In the genomic region with DNA sequence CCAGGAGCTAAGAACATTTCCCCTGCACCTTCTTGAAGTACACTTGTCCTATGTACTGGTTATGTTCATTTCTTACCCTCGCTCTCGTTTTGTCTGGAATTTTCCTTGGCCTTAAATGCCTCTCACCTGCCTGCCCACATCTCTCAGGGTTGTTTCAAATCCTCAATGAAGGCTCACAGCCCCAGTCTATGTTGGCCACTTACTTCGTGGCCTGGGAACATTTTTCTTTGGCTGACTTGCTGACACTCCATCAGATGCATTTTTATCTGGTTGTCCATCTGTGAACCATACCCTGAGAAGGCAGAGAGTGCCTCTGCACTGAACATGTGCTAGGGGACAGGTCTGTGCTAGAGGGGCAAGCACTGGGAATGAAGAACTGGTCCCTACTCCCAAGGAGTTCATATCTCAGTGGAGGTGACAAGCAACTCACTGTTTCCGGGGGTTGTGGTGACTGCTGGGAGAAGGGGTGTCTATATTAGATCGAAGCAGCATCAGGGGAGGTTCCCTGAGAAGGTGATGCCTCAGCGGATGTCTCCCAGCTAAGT, we compare ENCODE assay signal across 19 cellular contexts.
"Had no signal": no experiment of that assay in that cellular context is flagged by ENCODE, and none has a peak within 500 bp of the region (broad histone marks: within the 10 kb centered on the region; RNA-seq: fewer than 3 reads in every experiment).

No MANE protein-coding gene starts in this region.

- H3K27ac Mint-ChIP-seq: activated CD4-positive, alpha-beta T cell treated with anti-CD3 and anti-CD28 coated beads for 36 hours; activated naive CD4-positive, alpha-beta T cell treated with anti-CD3 and anti-CD28 coated beads for 36 hours; stimulated activated naive CD8-positive, alpha-beta T cell treated with anti-CD3 and anti-CD28 coated beads, Interleukin-15, amount 100 ng/mL, for 72 hours; WTC11 had no signal

- H3K9me3 ChIP-seq: ascending aorta, colonic mucosa, suprapubic skin, transverse colon had no signal

- H3K4me3 Mint-ChIP-seq: activated CD4-positive, alpha-beta T cell treated with anti-CD3 and anti-CD28 coated beads for 36 hours; activated naive CD4-positive, alpha-beta T cell treated with anti-CD3 and anti-CD28 coated beads for 36 hours; activated T-cell treated with anti-CD3 and anti-CD28 coated beads, Interleukin-2, amount 50 U/mL, for 4 hours; central memory CD8-positive, alpha-beta T cell; stimulated activated naive CD8-positive, alpha-beta T cell treated with anti-CD3 and anti-CD28 coated beads, Interleukin-15, amount 100 ng/mL, for 72 hours; WTC11 had no signal

- ATAC-seq: activated CD4-positive, alpha-beta T cell treated with anti-CD3 and anti-CD28 coated beads for 36 hours; activated T-cell treated with anti-CD3 and anti-CD28 coated beads, Interleukin-2, amount 50 U/mL, for 4 hours; sciatic nerve; stimulated activated naive CD8-positive, alpha-beta T cell treated with anti-CD3 and anti-CD28 coated beads, Interleukin-15, amount 100 ng/mL, for 72 hours; WTC11 had no signal

- H3K4me3 ChIP-seq: ascending aorta, colonic mucosa, lung, smooth muscle cell, suprapubic skin, transverse colon had no signal

- H3K27me3 Mint-ChIP-seq: activated CD4-positive, alpha-beta T cell treated with anti-CD3 and anti-CD28 coated beads for 36 hours; central memory CD8-positive, alpha-beta T cell had no signal

- H3K9me3 Mint-ChIP-seq: activated naive CD4-positive, alpha-beta T cell treated with anti-CD3 and anti-CD28 coated beads for 36 hours; activated T-cell treated with anti-CD3 and anti-CD28 coated beads, Interleukin-2, amount 50 U/mL, for 4 hours; central memory CD8-positive, alpha-beta T cell; stimulated activated naive CD8-positive, alpha-beta T cell treated with anti-CD3 and anti-CD28 coated beads, Interleukin-15, amount 100 ng/mL, for 72 hours; WTC11 had no signal

- H3K36me3 Mint-ChIP-seq: WTC11 had no signal

- H3K4me1 ChIP-seq: ascending aorta, colonic mucosa had no signal

- H3K27me3 ChIP-seq: ascending aorta, colonic mucosa, suprapubic skin, transverse colon had no signal

- H3K36me3 ChIP-seq: ascending aorta, colonic mucosa, suprapubic skin, transverse colon had no signal

- DNase-seq: activated CD4-positive, alpha-beta T cell treated with anti-CD3 and anti-CD28 coated beads for 36 hours; activated CD8-positive, alpha-beta memory T cell treated with anti-CD3 and anti-CD28 coated beads, Interleukin-2, amount 50 U/mL, for 4 hours; activated naive CD4-positive, alpha-beta T cell treated with anti-CD3 and anti-CD28 coated beads for 36 hours; activated T-cell treated with anti-CD3 and anti-CD28 coated beads, Interleukin-2, amount 50 U/mL, for 4 hours; colonic mucosa; foreskin melanocyte; hypothalamus; midbrain; stimulated activated CD4-positive, alpha-beta T cell treated with anti-CD3 and anti-CD28 coated beads, Interleukin-4, amount 100 ng/mL, for 1 hour; stimulated activated naive CD8-positive, alpha-beta T cell treated with anti-CD3 and anti-CD28 coated beads, Interleukin-15, amount 100 ng/mL, for 72 hours; SW 1271; transverse colon had no signal
